ENCODE assay signal across 7 cellular contexts in the genomic region with DNA sequence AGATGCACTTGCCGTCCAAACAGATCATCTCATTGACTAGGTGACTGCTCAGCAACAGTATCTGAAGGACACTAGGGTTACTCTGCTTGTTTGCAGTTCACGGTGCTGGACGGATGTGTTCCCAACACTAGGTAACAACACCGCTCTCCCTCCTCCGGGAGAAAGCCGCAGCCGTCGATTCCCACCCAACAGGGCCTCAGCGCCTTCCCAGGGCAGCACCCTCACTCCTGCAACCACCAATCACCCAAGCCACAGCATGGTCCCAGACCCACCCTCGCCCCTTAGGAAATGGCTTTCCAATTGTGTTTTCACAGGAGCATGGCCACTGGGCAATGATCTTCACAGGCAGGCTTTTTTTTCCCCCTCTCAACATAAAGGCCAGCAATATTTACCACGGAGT. TPM values are rescaled to one million over a fixed set of nuclear protein-coding genes. Genes with fewer than 3 reads are reported as not detected.
DNase-seq lines count a peak whose midpoint lies in the region; ATAC-seq and TF ChIP-seq lines count a peak whose summit lies in the region.

No MANE protein-coding gene starts in this region.

- H3K27me3 ChIP-seq in SU-DHL-6 (ENCODE audit: low read length) (no peaks in the 10 kb centered on the region), right cardiac atrium (ENCODE audit: control insufficient read depth, insufficient read depth) (no peaks in the 10 kb centered on the region), gastrocnemius medialis (no peaks in the 10 kb centered on the region)

- peak overlapping the region; percentile 43; the same call in 1 of the 2 replicates for H3K4me3 ChIP-seq in HFF-Myc (replicated peaks; ENCODE audit: low read depth, low read length)
- H3K4me3 ChIP-seq in SU-DHL-6 (ENCODE audit: insufficient read depth, low read length, poor library complexity, severe bottlenecking) = no peak overlapping the region
- peak overlapping the region; percentile 75 for H3K4me3 ChIP-seq in right cardiac atrium (ENCODE audit: low read length)
- H3K4me3 ChIP-seq in gastrocnemius medialis = peak overlapping the region; percentile 64 to 87 (median 70)

- no peak for TF ChIP-seq POLR2A in gastrocnemius medialis (IDR thresholded peaks at IDR 0.05)

- intact Hi-C loops in right cardiac atrium (cut with DNase I) = loop anchor here in 1 of 4 donors (10.0 kb wide), 1 partner anchor 223 kb away; the partner anchor contains the start of gene SUSD4
- intact Hi-C loops in gastrocnemius medialis (cut with DNase I; ENCODE audit: low total_unique reads) = no loop called here

- no peak overlapping the region for H3K9ac ChIP-seq in SU-DHL-6 (ENCODE audit: low read length)

- peak overlapping the region; percentile 44 for H3K4me2 ChIP-seq in SU-DHL-6 (ENCODE audit: low read depth, low read length, poor library complexity, severe bottlenecking)

- TF ChIP-seq CTCF in HFF-Myc (IDR thresholded peaks at IDR 0.05; ENCODE audit: low read depth, low read length, missing control alignments) = no peak
- TF ChIP-seq CTCF in SU-DHL-6 (IDR thresholded peaks at IDR 0.05; ENCODE audit: insufficient read depth, low read length, poor library complexity, severe bottlenecking) = no peak
- TF ChIP-seq CTCF in gastrocnemius medialis (IDR thresholded peaks at IDR 0.05 in 4 of 5, conservative IDR thresholded peaks at IDR 0.05 in 1 of 5) = no peak

- DNase-seq in HFF-Myc (ENCODE audit: extremely low read depth, low read depth) = no peak
- no peak for DNase-seq in right cardiac atrium
- no peak for DNase-seq in gastrocnemius medialis
- no peak for DNase-seq in NCI-H446 (lab: John Stamatoyannopoulos, UW)
- DNase-seq in NCI-H1105 (lab: John Stamatoyannopoulos, UW) = no peak

- no peaks in the 10 kb centered on the region for H3K36me3 ChIP-seq in SU-DHL-6 (ENCODE audit: low read length)
- no peaks in the 10 kb centered on the region for H3K36me3 ChIP-seq in gastrocnemius medialis

- H3K27ac ChIP-seq in SU-DHL-6 (ENCODE audit: low read depth, low read length) (no peak overlapping the region), right cardiac atrium (ENCODE audit: low read length) (no peak overlapping the region), gastrocnemius medialis (peak overlapping the region; percentile 35 to 62 (median 58))

- H3K4me1 ChIP-seq in right cardiac atrium (ENCODE audit: control insufficient read depth, insufficient read depth, low read length) (peaks cover 6% of the 10 kb centered on the region), gastrocnemius medialis (peaks cover 11% of the 10 kb centered on the region in 2 donors)

- no peaks in the 10 kb centered on the region for H3F3A ChIP-seq in SU-DHL-6 (ENCODE audit: insufficient read depth)

- ATAC-seq in right cardiac atrium (no peak), gastrocnemius medialis (no peak), HG02798 (IDR thresholded peaks at IDR 0.05; ENCODE audit: poor library complexity, unreplicated experiment) (no peak)

- H3K9me3 ChIP-seq in SU-DHL-6 (ENCODE audit: insufficient read depth, low read length) (no peaks in the 10 kb centered on the region), right cardiac atrium (ENCODE audit: control insufficient read depth, low read length) (no peaks in the 10 kb centered on the region), gastrocnemius medialis (no peaks in the 10 kb centered on the region)

- no peaks in the 10 kb centered on the region for H4K20me1 ChIP-seq in SU-DHL-6 (ENCODE audit: low read depth, low read length)

- no peak overlapping the region for H2AFZ ChIP-seq in SU-DHL-6 (ENCODE audit: low read depth, low read length, severe bottlenecking)

- no peaks in the 10 kb centered on the region for H3K9me2 ChIP-seq in SU-DHL-6 (replicated peaks; ENCODE audit: insufficient read depth, low read length)

- 87% methylated on average over 11 of the region's 11 CpGs for WGBS in right cardiac atrium

- no peaks in the 10 kb centered on the region for H3K79me2 ChIP-seq in SU-DHL-6 (ENCODE audit: insufficient read depth, low read length)

- in situ Hi-C loops in gastrocnemius medialis (cut with MboI; ENCODE audit: low sequenced_read_pairs in 4 of 4) = no loop called here

RNA-seq across cellular contexts. Expression of gene TLR5, which starts 0.8 kb away (rescaled TPM):
- total RNA-seq in right cardiac atrium = 1 to 10 TPM; 2.0 to 6.8 (median 5.8) TPM
- 1.9 TPM for polyA plus RNA-seq in right cardiac atrium
- total RNA-seq in gastrocnemius medialis = 1 to 10 TPM in 2 of 4 donors, under 1 TPM in 2; 0.49 to 2.1 (median 1.3) TPM

Comparison
In these comparisons a context has a peak if more than half of its experiments do, and no peak if none do; other contexts are left out.
1. H3K27ac ChIP-seq: peak in gastrocnemius medialis (4 of 4); none in SU-DHL-6 (single experiment) and right cardiac atrium (single experiment).